8 cellular contexts compared by ENCODE assay signal in genomic region chr20:63495771-63496403, GRCh38. TPM values are rescaled to one million over a fixed set of nuclear protein-coding genes. Genes with fewer than 3 reads are reported as not detected.
DNase-seq lines count a peak whose midpoint lies in the region; ATAC-seq and TF ChIP-seq lines count a peak whose summit lies in the region.

No MANE protein-coding gene starts in this region.

- no peak overlapping the region for H3K9ac ChIP-seq in IMR-90 (ENCODE audit: low read depth, low read length)

- no peak overlapping the region for H3K14ac ChIP-seq in IMR-90 (replicated peaks; ENCODE audit: low read depth, low read length)

- no peaks in the 10 kb centered on the region for H3K9me1 ChIP-seq in IMR-90 (ENCODE audit: insufficient read depth, low read length)

- dilution Hi-C loops in IMR-90 (cut with HindIII; ENCODE audit: low sequenced_read_pairs, unreplicated experiment), result no loop called here

- peaks cover 31% of the 10 kb centered on the region for H3K27me3 ChIP-seq in CD4-positive, alpha-beta T cell (ENCODE audit: control insufficient read depth, insufficient read depth, low read length)
- H3K27me3 ChIP-seq in IMR-90 (ENCODE audit: control insufficient read depth, insufficient read depth, low read length), result peaks cover 14% of the 10 kb centered on the region

- peaks cover 5% of the 10 kb centered on the region for H3K4me1 Mint-ChIP-seq in CD4-positive, alpha-beta T cell (ENCODE audit: low read depth)
- H3K4me1 Mint-ChIP-seq in MCF 10A (ENCODE audit: insufficient read depth, unreplicated experiment), result no peaks in the 10 kb centered on the region

- no peak overlapping the region for H4K91ac ChIP-seq in IMR-90 (ENCODE audit: insufficient read depth, low read depth, low read length)

- H4K20me1 ChIP-seq in IMR-90 (ENCODE audit: insufficient read depth, low read length), result peaks cover 4% of the 10 kb centered on the region

- no peaks in the 10 kb centered on the region for H3K36me3 ChIP-seq in IMR-90 (ENCODE audit: control insufficient read depth, insufficient read depth, low read length)

- TF ChIP-seq POLR2A in IMR-90 (IDR thresholded peaks at IDR 0.05; ENCODE audit: low read depth, low read length), result no peak

- H3K23ac ChIP-seq in IMR-90 (ENCODE audit: low read depth, low read length), result no peak overlapping the region

- peak; percentile 64 to 81 (median 72) for DNase-seq in CD4-positive, alpha-beta T cell
- DNase-seq in IMR-90 (peak; percentile 28), MCF 10A (ENCODE audit: unreplicated experiment) (peak; percentile 67), inferior parietal cortex (ENCODE audit: extremely low spot score) (peak; percentile 66), DMS153 (lab: John Stamatoyannopoulos, UW) (no peak)
- peak; percentile 64 for DNase-seq in stimulated activated CD4-positive, alpha-beta T cell treated with anti-CD3 and anti-CD28 coated beads, Interleukin-1b, Interleukin-23, amount 100 ng/mL, for 48 hours

- H3K9me3 Mint-ChIP-seq in CD4-positive, alpha-beta T cell, result no peaks in the 10 kb centered on the region
- H3K9me3 Mint-ChIP-seq in MCF 10A (ENCODE audit: unreplicated experiment), result peaks cover 18% of the 10 kb centered on the region

- no peak overlapping the region for H3K27ac Mint-ChIP-seq in CD4-positive, alpha-beta T cell
- H3K27ac Mint-ChIP-seq in MCF 10A (ENCODE audit: low read depth, unreplicated experiment), result no peak overlapping the region

- no peak overlapping the region for H4K8ac ChIP-seq in IMR-90 (ENCODE audit: low read depth in 2 of 2, low read length in 2 of 2)

- BruUV-seq in IMR-90 (replicated peaks; lab: Mats Ljungman, UMichigan) (no TSS peak), MCF 10A (replicated peaks; lab: Mats Ljungman, UMichigan) (no TSS peak)

- no peak overlapping the region for H3K4ac ChIP-seq in IMR-90 (ENCODE audit: low read depth, low read length)

- POLR2A ChIA-PET in CD4-positive, alpha-beta T cell (lab: Charles Lee), result interaction anchor here (0.7 to 1.8 kb wide), 2 partner anchors 25 to 42 kb away, joined by 3 to 16 read pairs; partner anchors contain the start of genes PPDPF and PTK6
- POLR2A ChIA-PET in IMR-90 (lab: Charles Lee; ENCODE audit: unreplicated experiment), result no interaction called here
- POLR2A ChIA-PET in MCF 10A (lab: Yijun Ruan, JAX), result interaction anchor here (0.9 to 2.5 kb wide), 5 partner anchors 19 to 207 kb away, joined by 3 to 17 read pairs (median 4); partner anchors contain the start of genes PPDPF and PTK6

- peaks cover 27% of the 10 kb centered on the region for H3K27me3 Mint-ChIP-seq in CD4-positive, alpha-beta T cell
- no peaks in the 10 kb centered on the region for H3K27me3 Mint-ChIP-seq in MCF 10A (ENCODE audit: insufficient read depth, unreplicated experiment)

- intact Hi-C loops in CD4-positive, alpha-beta T cell (cut with DNase I, micrococcal nuclease), result loop anchor here (1.0 to 5.0 kb wide), 4 partner anchors 23 to 626 kb away; no protein-coding TSS in a partner anchor
- intact Hi-C loops in IMR-90 (cut with micrococcal nuclease), result no loop called here
- intact Hi-C loops in MCF 10A (cut with micrococcal nuclease), result no loop called here

- no peak overlapping the region for H3K27ac ChIP-seq in CD4-positive, alpha-beta T cell (ENCODE audit: low read depth, low read length)
- no peak overlapping the region for H3K27ac ChIP-seq in IMR-90 (ENCODE audit: insufficient read depth, low read length)

- H2BK15ac ChIP-seq in IMR-90 (ENCODE audit: low read depth, low read length), result no peak overlapping the region

- 0 out of 2 replicates have a peak, but pooled peaks cover 3% of the 10 kb centered on the region for H3K4me1 ChIP-seq in IMR-90 (ENCODE audit: control insufficient read depth, insufficient read depth, low read length)

- peak overlapping the region; percentile 45 for H3K4me3 Mint-ChIP-seq in CD4-positive, alpha-beta T cell
- peak overlapping the region; percentile 23 for H3K4me3 Mint-ChIP-seq in MCF 10A (ENCODE audit: unreplicated experiment)

- TF ChIP-seq RAD21 in IMR-90 (IDR thresholded peaks at IDR 0.05; ENCODE audit: low read length), result peak; percentile 58

- in situ Hi-C loops in IMR-90 (cut with MboI; ENCODE audit: low sequenced_read_pairs), result no loop called here

- no peak overlapping the region for H4K5ac ChIP-seq in IMR-90 (ENCODE audit: low read depth, low read length)

- no peaks in the 10 kb centered on the region for H3K36me3 Mint-ChIP-seq in CD4-positive, alpha-beta T cell (ENCODE audit: low read depth)
- peaks cover 5% of the 10 kb centered on the region for H3K36me3 Mint-ChIP-seq in MCF 10A (ENCODE audit: insufficient read depth, unreplicated experiment)

- H3K4me2 ChIP-seq in IMR-90 (ENCODE audit: low read depth, low read length), result peak overlapping the region; percentile 93

- peak overlapping the region; percentile 82 for H2AFZ ChIP-seq in IMR-90 (replicated peaks; ENCODE audit: low read length, poor library complexity)

- no peak overlapping the region for H3K18ac ChIP-seq in IMR-90 (ENCODE audit: low read depth, low read length)

- no peak overlapping the region for H2BK5ac ChIP-seq in IMR-90 (ENCODE audit: low read depth, low read length, poor library complexity, severe bottlenecking)

- no peak overlapping the region for H2BK120ac ChIP-seq in IMR-90 (ENCODE audit: low read depth, low read length)

- H2BK20ac ChIP-seq in IMR-90 (ENCODE audit: low read depth, low read length), result no peak overlapping the region

- WGBS in IMR-90 (ENCODE audit: extremely low coverage in 2 of 2, insufficient read length in 1 of 2), 2 experiments, result 10% methylated on average over 14 of the region's 43 CpGs; no CpG with 5 or more reads in 1 of the 2 experiments

- CTCF ChIA-PET in CD4-positive, alpha-beta T cell (lab: Charles Lee), result interaction anchor here (1.2 to 2.2 kb wide), 5 partner anchors 23 to 478 kb away, joined by 3 to 11 read pairs (median 4); partner anchors contain the start of genes PPDPF, PTK6 and RTEL1
- CTCF ChIA-PET in IMR-90 (lab: Yijun Ruan, JAX) (interaction anchor here (0.5 to 1.2 kb wide), 4 partner anchors 14 to 155 kb away, joined by 3 to 8 read pairs (median 4); partner anchors contain the start of gene PPDPF), MCF 10A (lab: Yijun Ruan, JAX) (interaction anchor here (0.6 to 2.6 kb wide), 37 partner anchors 9 to 1351 kb away, joined by 3 to 16 read pairs (median 4); partner anchors contain the start of genes PPDPF and PTK6)

- H3K4me3 ChIP-seq in IMR-90 (ENCODE audit: insufficient read depth, low read depth, low read length) (peak overlapping the region; percentile 27; the same call in 1 of the 2 replicates), WI38 (ENCODE audit: low read depth, low read length) (no peak overlapping the region; the same call in 1 of the 2 replicates)

- no peaks in the 10 kb centered on the region for H3K9me3 ChIP-seq in CD4-positive, alpha-beta T cell (ENCODE audit: control insufficient read depth, low read length)
- H3K9me3 ChIP-seq in IMR-90 (ENCODE audit: control insufficient read depth, insufficient read depth, low read length), result no peaks in the 10 kb centered on the region

- H2AK5ac ChIP-seq in IMR-90 (ENCODE audit: low read depth, low read length), result no peak overlapping the region

- ATAC-seq in CD4-positive, alpha-beta T cell (ENCODE audit: poor library complexity), result peak; percentile 68
- ATAC-seq in IMR-90 (ENCODE audit: low read depth), result peak; percentile 82
- no peak for ATAC-seq in GM21737 (IDR thresholded peaks at IDR 0.05; ENCODE audit: unreplicated experiment)

- H3K79me1 ChIP-seq in IMR-90 (ENCODE audit: low read depth in 1 of 2, low read length in 2 of 2), result no peaks in the 10 kb centered on the region

- no peak overlapping the region for H3K56ac ChIP-seq in IMR-90 (ENCODE audit: extremely low read depth, insufficient read depth, low read length)

- no peak overlapping the region for H2AK9ac ChIP-seq in IMR-90 (replicated peaks; ENCODE audit: low read depth, low read length, poor library complexity)

- peak; percentile 93 for TF ChIP-seq CTCF in CD4-positive, alpha-beta T cell (IDR thresholded peaks at IDR 0.05)
- TF ChIP-seq CTCF in IMR-90 (conservative IDR thresholded peaks at IDR 0.05; ENCODE audit: low read depth, low read length), result peak; percentile 75
- peak; percentile 93 for TF ChIP-seq CTCF in WI38 (IDR thresholded peaks at IDR 0.05; ENCODE audit: low read depth, low read length)
- peak; percentile 90 for TF ChIP-seq CTCF in MCF 10A (IDR thresholded peaks at IDR 0.05; ENCODE audit: unreplicated experiment)

TF ChIP-seq in IMR-90, 13 proteins besides CTCF, POLR2A, EP300 and RAD21 (continues in another document):
- TF ChIP-seq MAZ (IDR thresholded peaks at IDR 0.05; ENCODE audit: borderline replicate concordance, low read depth, low read length) (peak; percentile 33; the same call in 1 of the 2 replicates), RCOR1 (IDR thresholded peaks at IDR 0.05; ENCODE audit: insufficient replicate concordance, low read length) (peak; percentile 66)

RNA-seq across cellular contexts. Expression of gene EEF1A2, which starts 3.0 kb away (rescaled TPM):
- total RNA-seq in CD4-positive, alpha-beta T cell, result 1 to 10 TPM in 1 of 2 experiments, under 1 TPM in 1; 0.92 to 1.1 TPM
- total RNA-seq in IMR-90 (2012; rRNA removed) (1.3 and 2.2 TPM in 2 replicates), MCF 10A (2022) (3.3 and 9.9 TPM in 2 replicates)
- polyA plus RNA-seq in IMR-90 (2012; rRNA removed), result 3.2 and 4.6 TPM in 2 replicates
- polyA plus RNA-seq in IMR-90 (2012; cell fraction: cytosol; rRNA removed), result 3.8 and 11.2 TPM in 2 replicates
- 4.7 and 11.2 TPM in 2 replicates for polyA plus RNA-seq in IMR-90 (2012; cell fraction: nucleus; rRNA removed; ENCODE audit: low replicate concordance)

RNA-seq across cellular contexts. Expression of gene KCNQ2, which starts 23.4 kb away (rescaled TPM):
- not detected for total RNA-seq in CD4-positive, alpha-beta T cell
- total RNA-seq in IMR-90 (2012; rRNA removed) (not detected in 2 replicates), MCF 10A (2022) (not detected in 2 replicates)
- 0.02 TPM in 1 of 2 replicates, not detected in the other for polyA plus RNA-seq in IMR-90 (2012; rRNA removed)
- 0.25 TPM in 1 of 2 replicates, not detected in the other for polyA plus RNA-seq in IMR-90 (2012; cell fraction: cytosol; rRNA removed)
- 0.07 TPM in 1 of 2 replicates, not detected in the other for polyA plus RNA-seq in IMR-90 (2012; cell fraction: nucleus; rRNA removed; ENCODE audit: low replicate concordance)

RNA-seq across cellular contexts. Expression of gene PPDPF, which starts 24.7 kb away (rescaled TPM):
- total RNA-seq in CD4-positive, alpha-beta T cell, result 100 to 1,000 TPM; 249 to 251 TPM
- total RNA-seq in IMR-90 (2012; rRNA removed) (12.9 and 17.2 TPM in 2 replicates), MCF 10A (2022) (315 and 355 TPM in 2 replicates)
- 171 and 200 TPM in 2 replicates for polyA plus RNA-seq in IMR-90 (2012; rRNA removed)
- polyA plus RNA-seq in IMR-90 (2012; cell fraction: cytosol; rRNA removed), result 100 and 301 TPM in 2 replicates
- polyA plus RNA-seq in IMR-90 (2012; cell fraction: nucleus; rRNA removed; ENCODE audit: low replicate concordance), result 38.4 and 113 TPM in 2 replicates

RNA-seq across cellular contexts. Expression of gene PTK6, which starts 41.3 kb away (rescaled TPM):
- under 1 TPM; 0.19 to 0.22 TPM for total RNA-seq in CD4-positive, alpha-beta T cell
- total RNA-seq in IMR-90 (2012; rRNA removed) (not detected in 2 replicates), MCF 10A (2022) (3.8 and 4.4 TPM in 2 replicates)
- polyA plus RNA-seq in IMR-90 (2012; rRNA removed), result 0.07 TPM in 1 of 2 replicates, not detected in the other
- polyA plus RNA-seq in IMR-90 (2012; cell fraction: cytosol; rRNA removed), result 0.03 and 0.04 TPM in 2 replicates
- polyA plus RNA-seq in IMR-90 (2012; cell fraction: nucleus; rRNA removed; ENCODE audit: low replicate concordance), result 0.19 and 0.28 TPM in 2 replicates

RNA-seq across cellular contexts. Expression of gene SRMS, which starts 51.7 kb away (rescaled TPM):
- total RNA-seq in CD4-positive, alpha-beta T cell, result not detected
- not detected in 2 replicates for total RNA-seq in IMR-90 (2012; rRNA removed)
- polyA plus RNA-seq in IMR-90 (2012; rRNA removed), result not detected in 2 replicates
- not detected in 2 replicates for polyA plus RNA-seq in IMR-90 (2012; cell fraction: cytosol; rRNA removed)
- not detected in 2 replicates for polyA plus RNA-seq in IMR-90 (2012; cell fraction: nucleus; rRNA removed; ENCODE audit: low replicate concordance)
- 0.81 and 1.4 TPM in 2 replicates for total RNA-seq in MCF 10A (2022)

Comparison
In these comparisons a context has a peak if more than half of its experiments do, and no peak if none do; other contexts are left out.
1. RNA of gene PPDPF, which starts 24.7 kb away (total RNA-seq): 315 to 355 TPM in MCF 10A and 249 to 251 TPM in CD4-positive, alpha-beta T cell; 12.9 to 17.2 TPM in IMR-90; every median in the first group is over 10 times any median in the second.
2. intact Hi-C loops: an anchor here in CD4-positive, alpha-beta T cell (1.0 to 5.0 kb wide); none called in IMR-90 and MCF 10A.
3. Peak in every context shown above with its lines, with median percentiles within 50 percentile points of each other: CTCF ChIP-seq.